In genomic region chr12:130097798-130098255, GRCh38 we compare ENCODE assay signal across 24 cellular contexts.
A peak's percentile ranks its signal among the peaks of the same experiment; 100 is the strongest.
DNase-seq lines count a peak whose midpoint lies in the region; ATAC-seq and TF ChIP-seq lines count a peak whose summit lies in the region.
"Had no signal": no experiment of that assay in that cellular context is flagged by ENCODE, and none has a peak within 500 bp of the region (broad histone marks: within the 10 kb centered on the region; RNA-seq: fewer than 3 reads in every experiment).

No MANE protein-coding gene starts in this region.

- H3K27me3 ChIP-seq in breast epithelium = no peaks in the 10 kb centered on the region
- H3K27me3 ChIP-seq in foreskin keratinocyte = no peaks in the 10 kb centered on the region
- H3K27me3 ChIP-seq in prostate gland (replicated peaks; ENCODE audit: insufficient read depth) = no peaks in the 10 kb centered on the region
- no peaks in the 10 kb centered on the region for H3K27me3 ChIP-seq in tibial nerve
- peaks cover 0 to 3% (median 0%) of the 10 kb centered on the region in 3 experiments for H3K27me3 ChIP-seq in neuronal stem cell (ENCODE audit: control insufficient read depth in 3 of 3, insufficient read depth in 3 of 3, low read depth in 1 of 3, low read length in 3 of 3)

- H3K4me3 ChIP-seq in breast epithelium (no peak overlapping the region), prostate gland (no peak overlapping the region), tibial nerve (no peak overlapping the region), neuronal stem cell (ENCODE audit: low read length in 2 of 2) (no peak overlapping the region)

- no peak overlapping the region for H2BK12ac ChIP-seq in neuronal stem cell (ENCODE audit: low read length)

- H3K4ac ChIP-seq in neuronal stem cell (ENCODE audit: low read length) = no peak overlapping the region

- H2BK15ac ChIP-seq in neuronal stem cell (ENCODE audit: low read length) = no peak overlapping the region

- H2AFZ ChIP-seq in neuronal stem cell (ENCODE audit: low read length) = no peak overlapping the region

- no peak overlapping the region for H4K8ac ChIP-seq in neuronal stem cell (ENCODE audit: low read depth, low read length)

- H3K23ac ChIP-seq in neuronal stem cell (ENCODE audit: low read depth, low read length, poor library complexity) = no peak overlapping the region

- H3K4me1 ChIP-seq in breast epithelium = no peaks in the 10 kb centered on the region
- H3K4me1 ChIP-seq in foreskin keratinocyte = peaks cover 17% of the 10 kb centered on the region
- no peaks in the 10 kb centered on the region for H3K4me1 ChIP-seq in prostate gland (replicated peaks)
- peaks cover 0 to 12% (median 0%) of the 10 kb centered on the region in 4 donors for H3K4me1 ChIP-seq in tibial nerve
- H3K4me1 ChIP-seq in neuronal stem cell (ENCODE audit: control insufficient read depth in 2 of 2, insufficient read depth in 1 of 2, low read depth in 1 of 2, low read length in 2 of 2) = peaks cover 4% of the 10 kb centered on the region in 2 donors

- peak; percentile 97 for ATAC-seq in foreskin keratinocyte
- ATAC-seq: activated CD4-positive, CD25-positive, alpha-beta regulatory T cell treated with anti-CD3 and anti-CD28 coated beads, Interleukin-2, amount 50 U/mL, for 24 hours; naive thymus-derived CD4-positive, alpha-beta T cell; T-helper 17 cell had no signal

- H3K27ac ChIP-seq in breast epithelium = peak overlapping the region; percentile 46 to 48
- H3K27ac ChIP-seq in foreskin keratinocyte = peak overlapping the region; percentile 72
- no peak overlapping the region for H3K27ac ChIP-seq in prostate gland
- H3K27ac ChIP-seq in tibial nerve = no peak overlapping the region
- H3K27ac ChIP-seq in neuronal stem cell (replicated peaks; ENCODE audit: low read length) = no peak overlapping the region

- no peak overlapping the region for H2BK5ac ChIP-seq in neuronal stem cell (ENCODE audit: low read length)

- no peak overlapping the region for H4K91ac ChIP-seq in neuronal stem cell (ENCODE audit: low read depth, low read length, poor library complexity)

- 32% methylated on average over 8 of the region's 8 CpGs for WGBS in prostate gland
- 79 to 85% methylated on average over 8 of the region's 8 CpGs for WGBS in tibial nerve, 2 donors
- WGBS in neuronal stem cell (ENCODE audit: extremely low coverage in 2 of 2, insufficient read length in 2 of 2, insufficient replicate concordance in 1 of 2), 2 donors = no CpG with 5 or more reads among the region's 8 CpGs

- H3K9me3 ChIP-seq in breast epithelium (no peaks in the 10 kb centered on the region), prostate gland (no peaks in the 10 kb centered on the region), tibial nerve (no peaks in the 10 kb centered on the region), neuronal stem cell (replicated peaks in 1 of 2; ENCODE audit: control insufficient read depth in 2 of 2, insufficient read depth in 1 of 2, low read depth in 1 of 2, low read length in 2 of 2) (peaks cover 0 to 2% of the 10 kb centered on the region in 2 donors)

- H3K9ac ChIP-seq in neuronal stem cell (ENCODE audit: low read depth, low read length, poor library complexity) = no peak overlapping the region

- no peak overlapping the region for H2BK120ac ChIP-seq in neuronal stem cell (ENCODE audit: low read depth, low read length)

- no peak overlapping the region for H3K14ac ChIP-seq in neuronal stem cell (ENCODE audit: low read length)

- H3K36me3 ChIP-seq in breast epithelium (no peaks in the 10 kb centered on the region), prostate gland (no peaks in the 10 kb centered on the region), tibial nerve (no peaks in the 10 kb centered on the region), neuronal stem cell (replicated peaks in 1 of 2; ENCODE audit: control insufficient read depth in 2 of 2, insufficient read depth in 2 of 2, low read length in 2 of 2) (no peaks in the 10 kb centered on the region)

- TF ChIP-seq POLR2A in breast epithelium (IDR thresholded peaks at IDR 0.05) (no peak), prostate gland (IDR thresholded peaks at IDR 0.05) (no peak), tibial nerve (IDR thresholded peaks at IDR 0.05) (no peak)

- DNase-seq in LoVo (ENCODE audit: low spot score) (peak; percentile 2), breast epithelium (ENCODE audit: low spot score in 2 of 2) (peak; percentile 66 to 86), foreskin keratinocyte (peak; percentile 97 to 99), prostate gland (ENCODE audit: low spot score) (peak; percentile 73), tibial nerve (ENCODE audit: low spot score in 2 of 2) (no peak), neuronal stem cell (ENCODE audit: low spot score) (no peak), NCI-H1092 (lab: John Stamatoyannopoulos, UW) (no peak)
- DNase-seq: activated CD4-positive, alpha-beta memory T cell treated with anti-CD3 and anti-CD28 coated beads, Interleukin-2, amount 10 ng/mL, durations not matched to agents 7 days and 5 days; activated CD8-positive, alpha-beta memory T cell treated with anti-CD3 and anti-CD28 coated beads, Interleukin-2, amount 50 U/mL, for 4 hours; activated naive CD4-positive, alpha-beta T cell treated with Interleukin-2 at 50 U/mL for 16 hours; CD4-positive, alpha-beta T cell; HFFc6; KG1; midbrain; MM.1S; naive thymus-derived CD4-positive, alpha-beta T cell; NCI-H2029 treated with DMSO at 0.1 percent for 48 hours; NCI-H524 treated with DMSO at 0.1 percent for 48 hours; nucleus accumbens; OCI-M1; stimulated activated CD4-positive, alpha-beta T cell treated with anti-CD3 and anti-CD28 coated beads, Interleukin-15, amount 100 ng/mL, for 24 hours; stimulated activated CD4-positive, alpha-beta T cell treated with anti-CD3 and anti-CD28 coated beads, Interleukin-4, amount 100 ng/mL, for 4 hours; T-helper 17 cell had no signal

- TF ChIP-seq CTCF in breast epithelium (IDR thresholded peaks at IDR 0.05) = no peak
- no peak for TF ChIP-seq CTCF in foreskin keratinocyte (conservative IDR thresholded peaks at IDR 0.05)
- no peak for TF ChIP-seq CTCF in prostate gland (IDR thresholded peaks at IDR 0.05)
- no peak for TF ChIP-seq CTCF in tibial nerve (IDR thresholded peaks at IDR 0.05)

- intact Hi-C loops in breast epithelium (cut with DNase I; ENCODE audit: low total_unique reads) (no loop called here), prostate gland (cut with DNase I) (no loop called here)

- TF ChIP-seq EP300 in tibial nerve (IDR thresholded peaks at IDR 0.05) = no peak

- H3K4me2 ChIP-seq in neuronal stem cell (ENCODE audit: insufficient read depth, low read length, poor library complexity, severe bottlenecking) = no peak overlapping the region

- H2AK5ac ChIP-seq in neuronal stem cell (ENCODE audit: low read depth, low read length) = no peak overlapping the region

- no peak overlapping the region for H3K18ac ChIP-seq in neuronal stem cell (ENCODE audit: low read length)

- H3K79me1 ChIP-seq in neuronal stem cell (ENCODE audit: low read depth, low read length) = no peaks in the 10 kb centered on the region

Comparison
In these comparisons a context has a peak if more than half of its experiments do, and no peak if none do; other contexts are left out.
1. DNase-seq: peak in LoVo (single experiment), breast epithelium (2 of 2), foreskin keratinocyte (2 of 2) and prostate gland (single experiment); none in tibial nerve (0 of 2), neuronal stem cell (single experiment) and NCI-H1092 (single experiment).
2. H3K27ac ChIP-seq: peak in breast epithelium (2 of 2) and foreskin keratinocyte (single experiment); none in prostate gland (0 of 2), tibial nerve (0 of 4) and neuronal stem cell (single experiment).